Comparison of ENCODE assay signal across 12 cellular contexts in the genomic region with DNA sequence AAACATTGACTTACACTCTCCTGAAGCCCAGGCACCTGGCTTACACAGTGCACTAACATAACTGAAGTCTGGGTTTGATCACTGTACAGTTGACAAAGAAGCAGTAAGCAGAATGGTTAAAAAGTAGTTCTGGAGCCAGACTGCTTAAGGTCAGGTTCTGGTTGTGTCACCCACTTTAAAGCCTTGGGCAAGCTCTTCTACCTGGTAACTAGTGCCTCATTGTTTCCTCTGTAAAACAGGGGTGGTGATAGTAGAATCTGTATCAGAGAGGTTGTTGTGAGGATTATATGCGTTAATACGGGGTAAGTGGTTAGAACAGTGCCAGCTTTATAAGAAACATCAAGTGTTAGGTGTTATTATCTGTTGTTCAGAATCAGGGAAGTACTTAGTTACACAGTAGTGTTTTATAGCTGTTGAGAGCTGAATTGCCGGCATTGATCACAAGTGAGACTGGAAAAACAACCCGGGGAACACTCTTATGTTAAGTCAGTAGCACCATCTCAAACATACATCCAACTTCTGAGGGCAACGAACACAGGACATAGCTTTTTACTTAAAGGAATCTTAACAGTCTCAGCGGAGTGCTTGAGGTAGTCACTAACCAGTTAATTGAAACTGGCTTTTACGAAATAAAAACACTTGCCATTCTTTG. TPM values are rescaled to one million over a fixed set of nuclear protein-coding genes. Genes with fewer than 3 reads are reported as not detected.
DNase-seq lines count a peak whose midpoint lies in the region; ATAC-seq and TF ChIP-seq lines count a peak whose summit lies in the region.
"Had no signal": no experiment of that assay in that cellular context is flagged by ENCODE, and none has a peak within 500 bp of the region (broad histone marks: within the 10 kb centered on the region; RNA-seq: fewer than 3 reads in every experiment).

No MANE protein-coding gene starts in this region.

- H3K36me3 ChIP-seq in DND-41 (ENCODE audit: insufficient read depth, low read length) (no peaks in the 10 kb centered on the region; the same call in 1 of the 2 replicates), duodenal mucosa (ENCODE audit: control insufficient read depth in 1 of 2, insufficient read depth in 2 of 2, low read length in 2 of 2) (no peaks in the 10 kb centered on the region), prostate gland (no peaks in the 10 kb centered on the region)

- peaks cover 64% of the 10 kb centered on the region for H4K20me1 ChIP-seq in DND-41 (ENCODE audit: insufficient read depth, low read length)

- peaks cover 47% of the 10 kb centered on the region for H3K4me1 ChIP-seq in DND-41 (ENCODE audit: insufficient read depth, low read length)
- H3K4me1 ChIP-seq in duodenal mucosa (ENCODE audit: control insufficient read depth in 1 of 2, insufficient read depth in 2 of 2, low read length in 2 of 2), result peaks cover 49 to 53% of the 10 kb centered on the region in 2 donors
- H3K4me1 ChIP-seq in prostate gland (replicated peaks), result peaks cover 4% of the 10 kb centered on the region

- H3K9ac ChIP-seq in DND-41 (ENCODE audit: low read depth, low read length) (no peak overlapping the region), duodenal mucosa (ENCODE audit: low read depth in 1 of 2, low read length in 2 of 2) (peak overlapping the region in 1 of 2 donors; percentile 22)

- no peak overlapping the region for H2AFZ ChIP-seq in DND-41 (ENCODE audit: low read depth, low read length)

- TF ChIP-seq CTCF in DND-41 (IDR thresholded peaks at IDR 0.05; ENCODE audit: borderline replicate concordance, extremely low read depth, low read length, poor library complexity, severe bottlenecking) (no peak), prostate gland (IDR thresholded peaks at IDR 0.05) (no peak)

- H3K79me2 ChIP-seq in DND-41 (ENCODE audit: insufficient read depth, low read length), result peaks cover 83% of the 10 kb centered on the region

- 30% methylated on average over 7 of the region's 7 CpGs for WGBS in prostate gland

- H3K27me3 ChIP-seq in DND-41 (ENCODE audit: insufficient read depth, low read length, poor library complexity), result no peaks in the 10 kb centered on the region
- no peaks in the 10 kb centered on the region for H3K27me3 ChIP-seq in duodenal mucosa (ENCODE audit: control insufficient read depth in 1 of 2, insufficient read depth in 2 of 2, low read length in 2 of 2)
- no peaks in the 10 kb centered on the region for H3K27me3 ChIP-seq in prostate gland (replicated peaks; ENCODE audit: insufficient read depth)

- no peak overlapping the region for H3K27ac ChIP-seq in DND-41 (ENCODE audit: low read length)
- no peak overlapping the region for H3K27ac ChIP-seq in duodenal mucosa (ENCODE audit: low read depth, low read length)
- peak overlapping the region; percentile 39 to 49 for H3K27ac ChIP-seq in prostate gland
- H3K27ac ChIP-seq: WERI-Rb-1 had no signal

- H3K9me3 ChIP-seq in DND-41 (ENCODE audit: insufficient read depth, low read length, severe bottlenecking) (no peaks in the 10 kb centered on the region), duodenal mucosa (ENCODE audit: control insufficient read depth in 1 of 2, low read length in 2 of 2) (no peaks in the 10 kb centered on the region), prostate gland (no peaks in the 10 kb centered on the region)

- TF ChIP-seq POLR2A in prostate gland (IDR thresholded peaks at IDR 0.05), result no peak

- no peak overlapping the region for H3K4me3 ChIP-seq in DND-41 (ENCODE audit: low read depth in 1 of 2, low read length in 2 of 2)
- peak overlapping the region; percentile 6 to 49 for H3K4me3 ChIP-seq in duodenal mucosa (ENCODE audit: low read depth in 1 of 2, low read length in 2 of 2)
- peak overlapping the region in 1 of 2 donors; percentile 99 for H3K4me3 ChIP-seq in prostate gland

- H3K4me2 ChIP-seq in DND-41 (ENCODE audit: insufficient read depth, low read length), result peak overlapping the region; percentile 93

- no peak for ATAC-seq in DND-41 (ENCODE audit: insufficient read depth, low read depth)

- DNase-seq in DND-41, result no peak
- peak; percentile 22 for DNase-seq in NCI-H510A (lab: John Stamatoyannopoulos, UW)
- DNase-seq in prostate gland (ENCODE audit: low spot score), result peak; percentile 50
- DNase-seq in GDM1 (lab: John Stamatoyannopoulos, UW), result no peak
- DNase-seq in NCI-H774 (lab: John Stamatoyannopoulos, UW), result no peak
- no peak for DNase-seq in retina
- DNase-seq in mucosa of gallbladder (ENCODE audit: low spot score), result no peak
- DNase-seq: effector CD4-positive, alpha-beta T cell; NCI-H146; occipital lobe; WERI-Rb-1 had no signal

- intact Hi-C loops in prostate gland (cut with DNase I), result loop anchor here (5.0 kb wide), 1 partner anchor 40 kb away; no protein-coding TSS in a partner anchor

RNA-seq across cellular contexts. Expression of gene BACH1, which starts 3.7 kb away (rescaled TPM):
- 10 to 100 TPM; 42.4 to 46.2 TPM for total RNA-seq in prostate gland
- total RNA-seq in mucosa of gallbladder, result 50.0 TPM

Comparison
In these comparisons a context has a peak if more than half of its experiments do, and no peak if none do; other contexts are left out.
1. DNase-seq: peak in NCI-H510A (single experiment) and prostate gland (single experiment); none in DND-41 (single experiment), GDM1 (single experiment), NCI-H774 (single experiment), retina (single experiment) and mucosa of gallbladder (single experiment).
2. H3K27ac ChIP-seq: peak in prostate gland (2 of 2); none in DND-41 (single experiment) and duodenal mucosa (single experiment).
3. H3K4me3 ChIP-seq: peak in duodenal mucosa (2 of 2); none in DND-41 (0 of 2).